8 cellular contexts compared by ENCODE assay signal in genomic region chr3:111737712-111738097, GRCh38.
DNase-seq lines count a peak whose midpoint lies in the region; ATAC-seq, FAIRE-seq and TF ChIP-seq lines count a peak whose summit lies in the region.

No MANE protein-coding gene starts in this region.

- no peak for TF ChIP-seq CTCF in RWPE2 (IDR thresholded peaks at IDR 0.05; ENCODE audit: poor library complexity, severe bottlenecking)
- no peak for TF ChIP-seq CTCF in left lung (IDR thresholded peaks at IDR 0.05)
- TF ChIP-seq CTCF in endodermal cell (conservative IDR thresholded peaks at IDR 0.05) = no peak
- TF ChIP-seq CTCF in glutamatergic neuron (IDR thresholded peaks at IDR 0.05; ENCODE audit: partially characterized antibody, unreplicated experiment) = no peak

- FAIRE-seq in GM12891 (lab: Jason Lieb, UNC) = no peak

- H3K27me3 Mint-ChIP-seq in activated CD4-positive, alpha-beta memory T cell treated with anti-CD3 and anti-CD28 coated beads for 36 hours = no peaks in the 10 kb centered on the region
- H3K27me3 Mint-ChIP-seq in endodermal cell (ENCODE audit: insufficient read depth) (no peaks in the 10 kb centered on the region), glutamatergic neuron (ENCODE audit: unreplicated experiment) (peaks cover 2% of the 10 kb centered on the region)

- peaks cover 80% of the 10 kb centered on the region for H3K36me3 ChIP-seq in RWPE2 (ENCODE audit: low read depth)
- H3K36me3 ChIP-seq in left lung = no peaks in the 10 kb centered on the region
- H3K36me3 ChIP-seq in endodermal cell (ENCODE audit: control insufficient read depth, insufficient read depth, low read length) = no peaks in the 10 kb centered on the region

- H3K4me3 ChIP-seq in RWPE2 (ENCODE audit: severe bottlenecking) = no peak overlapping the region
- H3K4me3 ChIP-seq in left lung = no peak overlapping the region
- no peak overlapping the region for H3K4me3 ChIP-seq in endodermal cell (ENCODE audit: low read length)

- H3K4me1 Mint-ChIP-seq in activated CD4-positive, alpha-beta memory T cell treated with anti-CD3 and anti-CD28 coated beads for 36 hours (ENCODE audit: low read depth) = peaks cover 16% of the 10 kb centered on the region
- peaks cover 40% of the 10 kb centered on the region for H3K4me1 Mint-ChIP-seq in endodermal cell
- no peaks in the 10 kb centered on the region for H3K4me1 Mint-ChIP-seq in glutamatergic neuron (ENCODE audit: low read depth, unreplicated experiment)

- H3K9me3 ChIP-seq in RWPE2 (ENCODE audit: severe bottlenecking) = no peaks in the 10 kb centered on the region
- no peaks in the 10 kb centered on the region for H3K9me3 ChIP-seq in left lung
- H3K9me3 ChIP-seq in endodermal cell (ENCODE audit: control insufficient read depth, low read length) = no peaks in the 10 kb centered on the region

- H3K9me3 Mint-ChIP-seq in activated CD4-positive, alpha-beta memory T cell treated with anti-CD3 and anti-CD28 coated beads for 36 hours = no peaks in the 10 kb centered on the region
- H3K9me3 Mint-ChIP-seq in endodermal cell (no peaks in the 10 kb centered on the region), glutamatergic neuron (ENCODE audit: unreplicated experiment) (no peaks in the 10 kb centered on the region)

- peak; percentile 72 for DNase-seq in AG08395 (ENCODE audit: low spot score)
- DNase-seq in H4 (ENCODE audit: low spot score) = peak; percentile 98
- no peak for DNase-seq in RWPE2 (ENCODE audit: low spot score)
- DNase-seq in left lung = no peak
- no peak for DNase-seq in activated CD4-positive, alpha-beta memory T cell treated with anti-CD3 and anti-CD28 coated beads for 36 hours
- no peak for DNase-seq in endodermal cell
- DNase-seq in GM12891 (ENCODE audit: insufficient read length, low spot score) = no peak
- no peak for DNase-seq in glutamatergic neuron

- WGBS in endodermal cell (ENCODE audit: insufficient coverage in 1 of 2, insufficient read length in 1 of 2), 2 experiments = 90 to 91% methylated on average over 2 to 3 of the region's 3 CpGs

- intact Hi-C loops in left lung (cut with DNase I) = no loop called here
- intact Hi-C loops in activated CD4-positive, alpha-beta memory T cell treated with anti-CD3 and anti-CD28 coated beads for 36 hours (cut with micrococcal nuclease) = no loop called here

- H3K4me3 Mint-ChIP-seq in activated CD4-positive, alpha-beta memory T cell treated with anti-CD3 and anti-CD28 coated beads for 36 hours = no peak overlapping the region
- no peak overlapping the region for H3K4me3 Mint-ChIP-seq in endodermal cell
- H3K4me3 Mint-ChIP-seq in glutamatergic neuron (ENCODE audit: unreplicated experiment) = no peak overlapping the region

- ATAC-seq in RWPE2 (ENCODE audit: low read depth) (peak; percentile 41), left lung (peak; percentile 75)

- H3K27ac ChIP-seq in RWPE2 (ENCODE audit: poor library complexity, severe bottlenecking) (peak overlapping the region; percentile 92), left lung (peak overlapping the region in 1 of 2 donors; percentile 24), endodermal cell (ENCODE audit: low read depth, low read length) (no peak overlapping the region)

- H3K36me3 Mint-ChIP-seq in activated CD4-positive, alpha-beta memory T cell treated with anti-CD3 and anti-CD28 coated beads for 36 hours = peaks cover 1% of the 10 kb centered on the region
- H3K36me3 Mint-ChIP-seq in endodermal cell (ENCODE audit: low read depth) (no peaks in the 10 kb centered on the region), glutamatergic neuron (ENCODE audit: unreplicated experiment) (no peaks in the 10 kb centered on the region)

- CTCF ChIA-PET in activated CD4-positive, alpha-beta memory T cell treated with anti-CD3 and anti-CD28 coated beads for 36 hours (lab: Charles Lee) = interaction anchor here (1.0 kb wide), 1 partner anchor 10 kb away, joined by 3 read pairs; no protein-coding TSS in a partner anchor

- POLR2A ChIA-PET in activated CD4-positive, alpha-beta memory T cell treated with anti-CD3 and anti-CD28 coated beads for 36 hours (lab: Charles Lee) = no interaction called here

- H3K27me3 ChIP-seq in RWPE2 (ENCODE audit: insufficient read depth, poor library complexity, severe bottlenecking) (no peaks in the 10 kb centered on the region), left lung (no peaks in the 10 kb centered on the region), endodermal cell (ENCODE audit: control insufficient read depth, insufficient read depth, low read length, poor library complexity, severe bottlenecking) (no peaks in the 10 kb centered on the region)

- H3K4me1 ChIP-seq in RWPE2 (ENCODE audit: insufficient read depth, poor library complexity, severe bottlenecking) (peaks cover 69% of the 10 kb centered on the region), left lung (peaks cover 0 to 3% of the 10 kb centered on the region in 2 donors), endodermal cell (ENCODE audit: control insufficient read depth, insufficient read depth, low read length) (peaks cover 23% of the 10 kb centered on the region)

- no peak for TF ChIP-seq POLR2A in GM12891 (IDR thresholded peaks at IDR 0.05; ENCODE audit: low read depth, low read length)

- no peak overlapping the region for H3K9ac ChIP-seq in endodermal cell (ENCODE audit: extremely low read depth, low read length, poor library complexity, severe bottlenecking)

- no peak overlapping the region for H3K27ac Mint-ChIP-seq in activated CD4-positive, alpha-beta memory T cell treated with anti-CD3 and anti-CD28 coated beads for 36 hours
- no peak overlapping the region for H3K27ac Mint-ChIP-seq in endodermal cell
- H3K27ac Mint-ChIP-seq in glutamatergic neuron (ENCODE audit: unreplicated experiment) = no peak overlapping the region

TF ChIP-seq in GM12891, 5 proteins besides CTCF, POLR2A, EP300 and RAD21:
- TF ChIP-seq PAX5 (IDR thresholded peaks at IDR 0.05; ENCODE audit: insufficient read depth, low read length, severe bottlenecking) (no peak), POLR2AphosphoS5 (IDR thresholded peaks at IDR 0.05; ENCODE audit: low read depth, low read length) (no peak), POU2F2 (IDR thresholded peaks at IDR 0.05; ENCODE audit: low read depth, low read length) (no peak), SPI1 (IDR thresholded peaks at IDR 0.05; ENCODE audit: low read depth, low read length) (no peak), TAF1 (IDR thresholded peaks at IDR 0.05; ENCODE audit: low read depth, low read length) (no peak)

Comparison
In these comparisons a context has a peak if more than half of its experiments do, and no peak if none do; other contexts are left out.
1. DNase-seq: peak in AG08395 (single experiment) and H4 (single experiment); none in RWPE2 (single experiment), left lung (0 of 2), activated CD4-positive, alpha-beta memory T cell treated with anti-CD3 and anti-CD28 coated beads for 36 hours (single experiment), endodermal cell (single experiment), GM12891 (single experiment) and glutamatergic neuron (single experiment).